ENCODE assay signal across 8 cellular contexts in genomic region chr11:131579932-131580387, GRCh38.
DNase-seq lines count a peak whose midpoint lies in the region; ATAC-seq, FAIRE-seq and TF ChIP-seq lines count a peak whose summit lies in the region.

No MANE protein-coding gene starts in this region.

- no peaks in the 10 kb centered on the region for H3K4me1 ChIP-seq in HEK293 (ENCODE audit: control insufficient read depth, insufficient read depth, low read length)
- no peaks in the 10 kb centered on the region for H3K4me1 ChIP-seq in NT2/D1 (ENCODE audit: insufficient read depth, insufficient read length)

- H3K36me3 ChIP-seq in HEK293 (ENCODE audit: control insufficient read depth in 2 of 2, insufficient read depth in 1 of 2, low read length in 2 of 2), result no peaks in the 10 kb centered on the region
- no peaks in the 10 kb centered on the region for H3K36me3 ChIP-seq in NT2/D1 (ENCODE audit: insufficient read depth, insufficient read length, low read length)

- no peak overlapping the region for H3K9ac ChIP-seq in NT2/D1 (ENCODE audit: insufficient read length, low read depth)

- no peak for ATAC-seq in GM18502 (IDR thresholded peaks at IDR 0.05; ENCODE audit: poor library complexity, unreplicated experiment)

- FAIRE-seq in frontal cortex (lab: Jason Lieb, UNC), result no peak

- H3K27me3 ChIP-seq in NT2/D1 (ENCODE audit: insufficient read depth, insufficient read length), result no peaks in the 10 kb centered on the region

- DNase-seq in NCI-H2227 (lab: John Stamatoyannopoulos, UW; ENCODE audit: unreplicated experiment), result peak; percentile 56
- DNase-seq in NCI-H2227 treated with DMSO at 0.1 percent for 48 hours (lab: John Stamatoyannopoulos, UW), result no peak
- DNase-seq in NT2/D1 (ENCODE audit: low read depth, low spot score), result peak; percentile 36
- no peak for DNase-seq in fibroblast of villous mesenchyme (ENCODE audit: low read depth)
- DNase-seq in frontal cortex (ENCODE audit: low spot score in 2 of 2), result no peak
- no peak for DNase-seq in kidney glomerular epithelial cell (lab: John Stamatoyannopoulos, UW)

- H3K4me3 ChIP-seq in HEK293 (ENCODE audit: low read depth, low read length) (no peak overlapping the region), NT2/D1 (ENCODE audit: insufficient read length, low read depth) (no peak overlapping the region), fibroblast of villous mesenchyme (ENCODE audit: low read depth, low read length) (no peak overlapping the region)

- CTCF ChIA-PET in HEK293 (lab: Yijun Ruan, JAX), result interaction anchor here (0.6 to 3.6 kb wide), 18 partner anchors 10 to 1470 kb away, joined by 3 to 42 read pairs (median 3); no protein-coding TSS in a partner anchor

- H3K9me3 ChIP-seq in HEK293 (ENCODE audit: control insufficient read depth, insufficient read depth, low read depth, low read length) (no peaks in the 10 kb centered on the region), NT2/D1 (ENCODE audit: insufficient read depth, low read length) (no peaks in the 10 kb centered on the region)

- no peak overlapping the region for H3K27ac ChIP-seq in HEK293 (ENCODE audit: extremely low read depth, low read depth, low read length)

- POLR2A ChIA-PET in HEK293 (lab: Yijun Ruan, JAX), result no interaction called here

- TF ChIP-seq CTCF in HEK293 (tag by site-specific recombination; IDR thresholded peaks at IDR 0.05) (no peak), fibroblast of villous mesenchyme (IDR thresholded peaks at IDR 0.05; ENCODE audit: insufficient read depth, low read depth, low read length) (peak; percentile 19)

TF ChIP-seq in HEK293, 187 proteins besides CTCF, POLR2A, EP300 and RAD21:
- TF ChIP-seq SETDB1 (IDR thresholded peaks at IDR 0.05; ENCODE audit: insufficient read length, low read length) (peak; percentile 21), OSR2 (tag by site-specific recombination; IDR thresholded peaks at IDR 0.05) (no peak), ZNF2 (tag by site-specific recombination; IDR thresholded peaks at IDR 0.05) (no peak), ZNF292 (tag by site-specific recombination; IDR thresholded peaks at IDR 0.05; ENCODE audit: borderline replicate concordance, low read depth) (no peak), ZNF777 (tag by site-specific recombination; IDR thresholded peaks at IDR 0.05; ENCODE audit: borderline replicate concordance) (no peak), ZBTB17 (tag by site-specific recombination; IDR thresholded peaks at IDR 0.05) (0 out of 2 replicates have a peak, but pooled peaks have one; percentile 15), ZNF23 (tag by site-specific recombination; IDR thresholded peaks at IDR 0.05; ENCODE audit: borderline replicate concordance) (no peak)
- TF ChIP-seq, protein P1, sequence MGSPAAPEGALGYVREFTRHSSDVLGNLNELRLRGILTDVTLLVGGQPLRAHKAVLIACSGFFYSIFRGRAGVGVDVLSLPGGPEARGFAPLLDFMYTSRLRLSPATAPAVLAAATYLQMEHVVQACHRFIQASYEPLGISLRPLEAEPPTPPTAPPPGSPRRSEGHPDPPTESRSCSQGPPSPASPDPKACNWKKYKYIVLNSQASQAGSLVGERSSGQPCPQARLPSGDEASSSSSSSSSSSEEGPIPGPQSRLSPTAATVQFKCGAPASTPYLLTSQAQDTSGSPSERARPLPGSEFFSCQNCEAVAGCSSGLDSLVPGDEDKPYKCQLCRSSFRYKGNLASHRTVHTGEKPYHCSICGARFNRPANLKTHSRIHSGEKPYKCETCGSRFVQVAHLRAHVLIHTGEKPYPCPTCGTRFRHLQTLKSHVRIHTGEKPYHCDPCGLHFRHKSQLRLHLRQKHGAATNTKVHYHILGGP (tag by site-specific recombination; IDR thresholded peaks at IDR 0.05), result no peak

Comparison
In these comparisons a context has a peak if more than half of its experiments do, and no peak if none do; other contexts are left out.
1. DNase-seq: peak in NCI-H2227 (single experiment) and NT2/D1 (single experiment); none in NCI-H2227 treated with DMSO at 0.1 percent for 48 hours (single experiment), fibroblast of villous mesenchyme (single experiment), frontal cortex (0 of 2) and kidney glomerular epithelial cell (single experiment).